Comparison of ENCODE assay signal across 1 cellular context in genomic region chr14:76954791-76955190, GRCh38.
TF ChIP-seq lines count a peak whose summit lies in the region.

No MANE protein-coding gene starts in this region.

TF ChIP-seq in GM12878, 131 proteins besides CTCF, POLR2A, EP300 and RAD21 (continued from another document):
- TF ChIP-seq EGR1 (IDR thresholded peaks at IDR 0.05; ENCODE audit: borderline replicate concordance in 1 of 2, low read depth in 2 of 2, low read length in 2 of 2) (no peak), TBL1XR1 (IDR thresholded peaks at IDR 0.05; ENCODE audit: low read depth, low read length) (no peak), SIX5 (IDR thresholded peaks at IDR 0.05; ENCODE audit: low read depth, low read length, severe bottlenecking) (no peak), SRF (IDR thresholded peaks at IDR 0.05; ENCODE audit: low read depth in 2 of 2, low read length in 2 of 2) (no peak)
